Comparison of ENCODE assay signal across 18 cellular contexts in the genomic region with DNA sequence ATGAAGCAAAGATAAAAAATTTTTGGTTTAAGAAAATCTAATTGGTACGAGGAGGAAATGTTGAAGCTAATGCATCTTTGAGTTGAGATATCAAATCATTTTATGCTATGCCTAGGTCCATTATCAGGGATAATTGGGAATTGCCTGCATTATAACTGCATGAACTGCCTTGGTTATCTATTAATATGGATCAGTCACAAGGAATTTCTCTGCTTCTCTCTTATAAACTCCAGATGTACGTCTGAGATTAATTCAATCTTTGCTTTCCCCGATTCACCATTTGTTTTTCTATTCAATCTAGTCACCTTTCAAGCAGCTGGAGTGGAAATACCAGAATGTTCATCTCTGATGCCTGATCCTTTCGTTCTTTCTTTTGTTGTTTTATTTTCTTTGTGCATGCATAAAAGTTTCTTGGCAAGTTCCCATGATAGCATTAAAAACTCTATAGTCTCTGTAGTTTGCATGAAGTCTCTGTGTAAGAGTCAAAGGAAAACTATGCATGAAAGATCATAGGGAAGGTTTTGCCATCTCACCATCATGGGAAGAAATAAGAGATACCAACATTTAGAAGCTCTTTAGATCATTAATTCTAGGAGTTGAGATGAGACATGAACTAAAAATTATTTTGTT. TPM values are rescaled to one million over a fixed set of nuclear protein-coding genes. Genes with fewer than 3 reads are reported as not detected.
A peak's percentile ranks its signal among the peaks of the same experiment; 100 is the strongest.
DNase-seq lines count a peak whose midpoint lies in the region; ATAC-seq, FAIRE-seq and TF ChIP-seq lines count a peak whose summit lies in the region.
"Had no signal": no experiment of that assay in that cellular context is flagged by ENCODE, and none has a peak within 500 bp of the region (broad histone marks: within the 10 kb centered on the region; RNA-seq: fewer than 3 reads in every experiment).

No MANE protein-coding gene starts in this region.

- H4K20me1 ChIP-seq in keratinocyte (ENCODE audit: control insufficient read depth, extremely low read depth, insufficient read depth, low read length) = no peaks in the 10 kb centered on the region

- H3K9me1 ChIP-seq in keratinocyte (ENCODE audit: control insufficient read depth, extremely low read depth, insufficient read depth, low read length) = no peaks in the 10 kb centered on the region

- peak overlapping the region; percentile 50 for H3K27ac ChIP-seq in brain microvascular endothelial cell
- H3K27ac ChIP-seq in keratinocyte (ENCODE audit: control insufficient read depth, insufficient read depth, low read length) = no peak overlapping the region
- H3K27ac ChIP-seq in thoracic aorta = peak overlapping the region; percentile 55 to 60
- H3K27ac ChIP-seq: psoas muscle had no signal

- no peaks in the 10 kb centered on the region for H3K79me2 ChIP-seq in keratinocyte (ENCODE audit: control insufficient read depth, insufficient read depth, low read length)

- in situ Hi-C loops in brain microvascular endothelial cell (cut with HindIII; ENCODE audit: low pct_ligation_motif_present, low sequenced_read_pairs) = no loop called here

- DNase-seq in GM03348 (ENCODE audit: low spot score) (peak; percentile 15), brain microvascular endothelial cell (peak; percentile 21), keratinocyte (ENCODE audit: low read depth, low spot score) (no peak), thoracic aorta (ENCODE audit: low spot score) (no peak), dermis blood vessel endothelial cell (no peak), NCI-H2196 treated with DMSO at 0.1 percent for 48 hours (lab: John Stamatoyannopoulos, UW; ENCODE audit: unreplicated experiment) (no peak)
- DNase-seq: activated CD4-positive, alpha-beta T cell treated with anti-CD3 and anti-CD28 coated beads, Interleukin-2, amount 10 ng/mL, durations not matched to agents 7 days and 5 days; activated CD8-positive, alpha-beta memory T cell treated with anti-CD3 and anti-CD28 coated beads, Interleukin-2, amount 50 U/mL, for 4 hours; activated effector memory CD4-positive, alpha-beta T cell treated with anti-CD3 and anti-CD28 coated beads, Interleukin-2, amount 50 U/mL, for 16 hours; DND-41; hypothalamus; NCI-H1105 treated with DMSO at 0.1 percent for 48 hours; NCI-H526 treated with DMSO at 0.1 percent for 48 hours; psoas muscle; stimulated activated CD4-positive, alpha-beta T cell treated with anti-CD3 and anti-CD28 coated beads, Interleukin-12 subunit alpha, Interleukin-12 subunit beta, amount 100 ng/mL, for 4 hours; substantia nigra; T-helper 1 cell had no signal

- FAIRE-seq in keratinocyte (lab: Jason Lieb, UNC) = no peak

- H3K4me3 ChIP-seq in brain microvascular endothelial cell (ENCODE audit: low read depth, low read length) (peak overlapping the region; percentile 12), keratinocyte (ENCODE audit: control insufficient read depth in 2 of 3, extremely low read depth in 1 of 3, insufficient read depth in 2 of 3, low read depth in 1 of 3, low read length in 3 of 3) (no peak overlapping the region), thoracic aorta (peak overlapping the region; percentile 45)
- H3K4me3 ChIP-seq: psoas muscle had no signal

- H3K27me3 ChIP-seq in brain microvascular endothelial cell (replicated peaks) = no peaks in the 10 kb centered on the region
- H3K27me3 ChIP-seq in keratinocyte (ENCODE audit: control insufficient read depth, extremely low read depth, insufficient read depth, low read length) = no peaks in the 10 kb centered on the region
- no peaks in the 10 kb centered on the region for H3K27me3 ChIP-seq in thoracic aorta (replicated peaks; ENCODE audit: insufficient read depth)

- H3K4me2 ChIP-seq in keratinocyte (ENCODE audit: control insufficient read depth, extremely low read depth, insufficient read depth, low read depth, low read length) = no peak overlapping the region

- H2AFZ ChIP-seq in keratinocyte (ENCODE audit: control insufficient read depth, low read length) = peak overlapping the region; percentile 35

- H3K4me1 ChIP-seq in keratinocyte (ENCODE audit: control insufficient read depth, extremely low read depth, insufficient read depth, low read length) (peaks cover 6% of the 10 kb centered on the region), thoracic aorta (ENCODE audit: control insufficient read depth in 1 of 2, low read depth in 2 of 2) (peaks cover 34 to 91% of the 10 kb centered on the region in 2 donors)

- H3K36me3 ChIP-seq in brain microvascular endothelial cell (replicated peaks) = no peaks in the 10 kb centered on the region
- no peaks in the 10 kb centered on the region for H3K36me3 ChIP-seq in keratinocyte (ENCODE audit: control insufficient read depth in 2 of 2, extremely low read depth in 1 of 2, insufficient read depth in 2 of 2, low read length in 2 of 2)
- H3K36me3 ChIP-seq in thoracic aorta = no peaks in the 10 kb centered on the region

- ATAC-seq in thoracic aorta (ENCODE audit: insufficient number of reproducible peaks, low FRiP score, low read depth) (no peak), HG03442 (IDR thresholded peaks at IDR 0.05; ENCODE audit: unreplicated experiment) (no peak)
- ATAC-seq: psoas muscle had no signal

- dilution Hi-C loops in keratinocyte (cut with MboI; ENCODE audit: extremely low pct_ligation_motif_present, low sequenced_read_pairs) = no loop called here

- no peak for TF ChIP-seq CTCF in brain microvascular endothelial cell (IDR thresholded peaks at IDR 0.05; ENCODE audit: low read depth, low read length, missing control alignments)
- no peak for TF ChIP-seq CTCF in keratinocyte (optimal IDR thresholded peaks at IDR 0.05 in 1 of 3, IDR thresholded peaks at IDR 0.05 in 1 of 3, conservative IDR thresholded peaks at IDR 0.05 in 1 of 3; ENCODE audit: extremely low read depth in 1 of 3, insufficient read depth in 2 of 3, low read length in 3 of 3)
- TF ChIP-seq CTCF in thoracic aorta (IDR thresholded peaks at IDR 0.05) = no peak

- H3K9me3 ChIP-seq in keratinocyte (ENCODE audit: control insufficient read depth, low read depth, low read length) = no peaks in the 10 kb centered on the region
- no peaks in the 10 kb centered on the region for H3K9me3 ChIP-seq in thoracic aorta
- H3K9me3 ChIP-seq: psoas muscle had no signal

- no peak overlapping the region for H3K9ac ChIP-seq in keratinocyte (ENCODE audit: control insufficient read depth, extremely low read depth, insufficient read depth, low read length)

RNA-seq across cellular contexts. Expression of a gene that starts 22.6 kb away (rescaled TPM):
- polyA plus RNA-seq in keratinocyte = 0.19 to 0.77 TPM (median 0.34 TPM) in 3 replicates
- 1.9 TPM for polyA plus RNA-seq in keratinocyte (2011; ENCODE audit: low read depth)
- polyA plus RNA-seq in keratinocyte (2011; cell fraction: cytosol; rRNA removed) = 0.34 and 0.39 TPM in 2 replicates
- 0.85 and 1.1 TPM in 2 replicates for polyA plus RNA-seq in keratinocyte (2011; cell fraction: nucleus; rRNA removed)
- 0.21 and 1.2 TPM in 2 replicates for polyA plus RNA-seq in keratinocyte (2012; ENCODE audit: low replicate concordance)
- polyA minus RNA-seq in keratinocyte = 0.30 to 2.9 TPM (median 0.70 TPM) in 3 replicates
- 0.38 TPM for polyA minus RNA-seq in keratinocyte (2011; cell fraction: cytosol; rRNA and poly(A)+ RNA removed)
- polyA minus RNA-seq in keratinocyte (2011; cell fraction: nucleus; rRNA and poly(A)+ RNA removed) = 0.63 and 2.4 TPM in 2 replicates
- total RNA-seq in thoracic aorta = 100 to 1,000 TPM; 264 to 313 TPM
- total RNA-seq in dermis blood vessel endothelial cell = 0.17 and 0.19 TPM in 2 replicates

Comparison
In these comparisons a context has a peak if more than half of its experiments do, and no peak if none do; other contexts are left out.
1. DNase-seq: peak in GM03348 (single experiment) and brain microvascular endothelial cell (single experiment); none in keratinocyte (single experiment), thoracic aorta (single experiment), dermis blood vessel endothelial cell (single experiment) and NCI-H2196 treated with DMSO at 0.1 percent for 48 hours (single experiment).
2. H3K4me3 ChIP-seq: peak in brain microvascular endothelial cell (single experiment) and thoracic aorta (single experiment); none in keratinocyte (0 of 3).
3. RNA of a gene that starts 22.6 kb away (total RNA-seq): 264 to 313 TPM in thoracic aorta; 0.17 to 0.19 TPM in dermis blood vessel endothelial cell; every median in the first group is over 100 times any median in the second.